In the genomic region with DNA sequence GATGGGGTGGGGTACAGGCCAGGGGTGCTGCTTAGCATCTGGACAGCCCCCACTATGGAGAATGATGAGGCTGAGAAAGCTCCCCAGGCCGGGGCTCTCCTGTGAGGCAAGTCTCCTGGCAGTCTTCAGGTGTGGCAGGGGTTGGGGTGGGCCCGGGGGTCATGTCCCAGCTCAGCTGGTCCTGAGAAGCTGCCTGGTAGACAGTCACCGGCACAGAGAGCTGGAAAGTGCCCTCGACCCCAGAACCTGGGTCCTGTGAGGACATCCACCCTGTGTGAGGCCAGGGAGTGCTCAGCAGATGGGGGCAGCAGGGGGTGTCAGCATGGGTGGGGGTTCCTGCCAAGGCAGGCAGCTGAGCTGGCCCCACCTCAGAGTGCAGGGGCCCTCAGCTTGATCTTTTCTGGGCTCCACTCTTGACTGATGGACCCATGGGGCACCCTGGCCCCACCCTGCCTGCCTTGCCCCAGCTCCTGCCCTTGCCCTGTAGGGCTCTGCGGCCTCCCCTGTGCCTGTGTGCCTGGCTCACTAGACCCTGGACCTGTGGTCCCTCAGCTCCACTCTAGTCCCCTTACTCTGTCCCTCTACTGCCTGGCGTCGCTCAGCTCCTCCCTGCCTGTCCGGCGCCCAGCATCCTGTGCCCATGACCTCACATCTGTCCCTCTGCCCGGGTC, we compare ENCODE assay signal across 28 cellular contexts. TPM values are rescaled to one million over a fixed set of nuclear protein-coding genes. Genes with fewer than 3 reads are reported as not detected.
DNase-seq lines count a peak whose midpoint lies in the region; ATAC-seq and TF ChIP-seq lines count a peak whose summit lies in the region.
"Had no signal": no experiment of that assay in that cellular context is flagged by ENCODE, and none has a peak within 500 bp of the region (broad histone marks: within the 10 kb centered on the region; RNA-seq: fewer than 3 reads in every experiment).

No MANE protein-coding gene starts in this region.

- no peak for ATAC-seq in stimulated activated naive CD8-positive, alpha-beta T cell treated with anti-CD3 and anti-CD28 coated beads, Interleukin-15, Interleukin-2, amounts not matched to agents 100 U/mL and 50 U/mL, for 24 hours
- ATAC-seq in GM18867 (IDR thresholded peaks at IDR 0.05; ENCODE audit: unreplicated experiment): no peak
- ATAC-seq: effector memory CD8-positive, alpha-beta T cell; GM23338; Panc1 had no signal

- no peak overlapping the region for H3K27ac ChIP-seq in endodermal cell (ENCODE audit: low read depth, low read length)
- H3K27ac ChIP-seq: coronary artery, left ventricle myocardium inferior, uterus had no signal

- intact Hi-C loops in posterior vena cava (cut with DNase I): no loop called here

- 74 to 82% methylated on average over 7 to 10 of the region's 10 CpGs for WGBS in endodermal cell (ENCODE audit: insufficient coverage in 1 of 2, insufficient read length in 1 of 2), 2 experiments

- TF ChIP-seq CTCF in endodermal cell (conservative IDR thresholded peaks at IDR 0.05): no peak

- no peak for DNase-seq in stimulated activated naive CD8-positive, alpha-beta T cell treated with anti-CD3 and anti-CD28 coated beads, Interleukin-15, Interleukin-2, amounts not matched to agents 100 U/mL and 50 U/mL, for 24 hours
- DNase-seq in endodermal cell: peak; percentile 36
- DNase-seq in posterior vena cava (ENCODE audit: low spot score): peak; percentile 71
- no peak for DNase-seq in CD1c-positive myeloid dendritic cell (ENCODE audit: extremely low spot score)
- no peak for DNase-seq in D341Med (ENCODE audit: low spot score)
- DNase-seq: ACHN; activated CD4-positive, alpha-beta memory T cell treated with anti-CD3 and anti-CD28 coated beads, Interleukin-2, amount 10 ng/mL, durations not matched to agents 7 days and 5 days; activated naive CD8-positive, alpha-beta T cell treated with anti-CD3 and anti-CD28 coated beads, Interleukin-2, amount 10 ng/mL, durations not matched to agents 7 days and 5 days; DMS53; effector memory CD8-positive, alpha-beta T cell; HFFc6; IMR-90; left ventricle myocardium inferior; NCI-H1417 treated with DMSO at 0.1 percent for 48 hours; NCI-H2081; NCI-H345; NCI-H69; occipital lobe; SHP77; stimulated activated naive CD4-positive, alpha-beta T cell treated with Interleukin-2 at 50 U/mL for 16 hours; uterus had no signal

- H3K36me3 ChIP-seq in endodermal cell (ENCODE audit: control insufficient read depth, insufficient read depth, low read length): no peaks in the 10 kb centered on the region
- H3K36me3 ChIP-seq: uterus had no signal

- H3K4me3 Mint-ChIP-seq in stimulated activated naive CD8-positive, alpha-beta T cell treated with anti-CD3 and anti-CD28 coated beads, Interleukin-15, Interleukin-2, amounts not matched to agents 100 ng/mL and 50 ng/mL, for 24 hours: no peak overlapping the region
- H3K4me3 Mint-ChIP-seq in endodermal cell: no peak overlapping the region
- H3K4me3 Mint-ChIP-seq: activated CD4-positive, alpha-beta memory T cell treated with anti-CD3 and anti-CD28 coated beads, Interleukin-2, amount 10 ng/mL, durations not matched to agents 7 days and 5 days; activated naive CD8-positive, alpha-beta T cell treated with anti-CD3 and anti-CD28 coated beads, Interleukin-2, amount 10 ng/mL, durations not matched to agents 7 days and 5 days; B cell; effector memory CD8-positive, alpha-beta T cell; GM23338; HFFc6; mesothelial cell of epicardium had no signal

- no peaks in the 10 kb centered on the region for H3K36me3 Mint-ChIP-seq in stimulated activated naive CD8-positive, alpha-beta T cell treated with anti-CD3 and anti-CD28 coated beads, Interleukin-15, Interleukin-2, amounts not matched to agents 100 ng/mL and 50 ng/mL, for 24 hours (ENCODE audit: low read depth)
- no peaks in the 10 kb centered on the region for H3K36me3 Mint-ChIP-seq in endodermal cell (ENCODE audit: low read depth)
- H3K36me3 Mint-ChIP-seq: activated naive CD8-positive, alpha-beta T cell treated with anti-CD3 and anti-CD28 coated beads, Interleukin-2, amount 10 ng/mL, durations not matched to agents 7 days and 5 days; mesothelial cell of epicardium had no signal

- no peak overlapping the region for H3K4me3 ChIP-seq in endodermal cell (ENCODE audit: low read length)
- H3K4me3 ChIP-seq: coronary artery, GM23338, left ventricle myocardium inferior, uterus had no signal

- H3K27me3 Mint-ChIP-seq in stimulated activated naive CD8-positive, alpha-beta T cell treated with anti-CD3 and anti-CD28 coated beads, Interleukin-15, Interleukin-2, amounts not matched to agents 100 ng/mL and 50 ng/mL, for 24 hours: no peaks in the 10 kb centered on the region
- H3K27me3 Mint-ChIP-seq in endodermal cell (ENCODE audit: insufficient read depth): no peaks in the 10 kb centered on the region
- H3K27me3 Mint-ChIP-seq: activated CD4-positive, alpha-beta memory T cell treated with anti-CD3 and anti-CD28 coated beads, Interleukin-2, amount 10 ng/mL, durations not matched to agents 7 days and 5 days; activated naive CD8-positive, alpha-beta T cell treated with anti-CD3 and anti-CD28 coated beads, Interleukin-2, amount 10 ng/mL, durations not matched to agents 7 days and 5 days; B cell; effector memory CD8-positive, alpha-beta T cell had no signal

- no peak overlapping the region for H3K9ac ChIP-seq in endodermal cell (ENCODE audit: extremely low read depth, low read length, poor library complexity, severe bottlenecking)

- H3K9me3 Mint-ChIP-seq in stimulated activated naive CD8-positive, alpha-beta T cell treated with anti-CD3 and anti-CD28 coated beads, Interleukin-15, Interleukin-2, amounts not matched to agents 100 ng/mL and 50 ng/mL, for 24 hours: no peaks in the 10 kb centered on the region
- no peaks in the 10 kb centered on the region for H3K9me3 Mint-ChIP-seq in endodermal cell
- H3K9me3 Mint-ChIP-seq: activated CD4-positive, alpha-beta memory T cell treated with anti-CD3 and anti-CD28 coated beads, Interleukin-2, amount 10 ng/mL, durations not matched to agents 7 days and 5 days; activated naive CD8-positive, alpha-beta T cell treated with anti-CD3 and anti-CD28 coated beads, Interleukin-2, amount 10 ng/mL, durations not matched to agents 7 days and 5 days; effector memory CD8-positive, alpha-beta T cell; GM23338; HFFc6; mesothelial cell of epicardium had no signal

- H3K27ac Mint-ChIP-seq in stimulated activated naive CD8-positive, alpha-beta T cell treated with anti-CD3 and anti-CD28 coated beads, Interleukin-15, Interleukin-2, amounts not matched to agents 100 ng/mL and 50 ng/mL, for 24 hours: peak overlapping the region; percentile 49
- H3K27ac Mint-ChIP-seq in endodermal cell: no peak overlapping the region
- H3K27ac Mint-ChIP-seq: activated CD4-positive, alpha-beta memory T cell treated with anti-CD3 and anti-CD28 coated beads, Interleukin-2, amount 10 ng/mL, durations not matched to agents 7 days and 5 days; B cell; GM23338; HFFc6; mesothelial cell of epicardium had no signal

- H3K9me3 ChIP-seq in endodermal cell (ENCODE audit: control insufficient read depth, low read length): no peaks in the 10 kb centered on the region
- H3K9me3 ChIP-seq: left ventricle myocardium inferior, uterus had no signal

- H3K4me1 Mint-ChIP-seq in stimulated activated naive CD8-positive, alpha-beta T cell treated with anti-CD3 and anti-CD28 coated beads, Interleukin-15, Interleukin-2, amounts not matched to agents 100 ng/mL and 50 ng/mL, for 24 hours (ENCODE audit: low read depth): peaks cover 17% of the 10 kb centered on the region
- H3K4me1 Mint-ChIP-seq in endodermal cell: peaks cover 6% of the 10 kb centered on the region

- no peaks in the 10 kb centered on the region for H3K4me1 ChIP-seq in endodermal cell (ENCODE audit: control insufficient read depth, insufficient read depth, low read length)

- no peaks in the 10 kb centered on the region for H3K27me3 ChIP-seq in endodermal cell (ENCODE audit: control insufficient read depth, insufficient read depth, low read length, poor library complexity, severe bottlenecking)
- H3K27me3 ChIP-seq: uterus had no signal

RNA-seq across cellular contexts. Expression of gene IBA57, which starts 5.8 kb away (rescaled TPM):
- total RNA-seq in endodermal cell: 1 to 10 TPM; 6.8 to 7.7 TPM
- polyA plus RNA-seq in endodermal cell (2013, experiment 1 of 2): 3.3 TPM
- 4.1 TPM for polyA plus RNA-seq in endodermal cell (2013, experiment 2 of 2)
- total RNA-seq in posterior vena cava: 1 to 10 TPM; 7.4 to 7.8 TPM

RNA-seq across cellular contexts. Expression of gene GJC2, which starts 21.6 kb away (rescaled TPM):
- total RNA-seq in endodermal cell (under 1 TPM; 0.53 to 0.60 TPM), posterior vena cava (1 to 10 TPM; 6.9 to 8.2 TPM)
- 0.71 TPM for polyA plus RNA-seq in endodermal cell (2013, experiment 1 of 2)
- 0.37 TPM for polyA plus RNA-seq in endodermal cell (2013, experiment 2 of 2)

RNA-seq across cellular contexts. Expression of gene GUK1, which starts 31.3 kb away (rescaled TPM):
- total RNA-seq in endodermal cell (100 to 1,000 TPM; 110 to 112 TPM), posterior vena cava (100 to 1,000 TPM; 220 to 234 TPM)
- polyA plus RNA-seq in endodermal cell (2013, experiment 1 of 2): 121 TPM
- polyA plus RNA-seq in endodermal cell (2013, experiment 2 of 2): 115 TPM

RNA-seq across cellular contexts. Expression of gene OBSCN, which starts 36.5 kb away (rescaled TPM):
- total RNA-seq in endodermal cell: 10 to 100 TPM; 53.7 to 68.9 TPM
- 17.7 TPM for polyA plus RNA-seq in endodermal cell (2013, experiment 1 of 2)
- polyA plus RNA-seq in endodermal cell (2013, experiment 2 of 2): 15.0 TPM
- 1 to 10 TPM; 3.5 to 6.3 TPM for total RNA-seq in posterior vena cava

Comparison
In these comparisons a context has a peak if more than half of its experiments do, and no peak if none do; other contexts are left out.
1. DNase-seq: peak in endodermal cell (single experiment) and posterior vena cava (single experiment); none in stimulated activated naive CD8-positive, alpha-beta T cell treated with anti-CD3 and anti-CD28 coated beads, Interleukin-15, Interleukin-2, amounts not matched to agents 100 U/mL and 50 U/mL, for 24 hours (single experiment), CD1c-positive myeloid dendritic cell (single experiment) and D341Med (single experiment).
2. RNA of gene GJC2, which starts 21.6 kb away (total RNA-seq): 6.9 to 8.2 TPM in posterior vena cava; 0.53 to 0.60 TPM in endodermal cell; every median in the first group is over 4 times any median in the second.